1 cellular context compared by ENCODE assay signal in the genomic region with DNA sequence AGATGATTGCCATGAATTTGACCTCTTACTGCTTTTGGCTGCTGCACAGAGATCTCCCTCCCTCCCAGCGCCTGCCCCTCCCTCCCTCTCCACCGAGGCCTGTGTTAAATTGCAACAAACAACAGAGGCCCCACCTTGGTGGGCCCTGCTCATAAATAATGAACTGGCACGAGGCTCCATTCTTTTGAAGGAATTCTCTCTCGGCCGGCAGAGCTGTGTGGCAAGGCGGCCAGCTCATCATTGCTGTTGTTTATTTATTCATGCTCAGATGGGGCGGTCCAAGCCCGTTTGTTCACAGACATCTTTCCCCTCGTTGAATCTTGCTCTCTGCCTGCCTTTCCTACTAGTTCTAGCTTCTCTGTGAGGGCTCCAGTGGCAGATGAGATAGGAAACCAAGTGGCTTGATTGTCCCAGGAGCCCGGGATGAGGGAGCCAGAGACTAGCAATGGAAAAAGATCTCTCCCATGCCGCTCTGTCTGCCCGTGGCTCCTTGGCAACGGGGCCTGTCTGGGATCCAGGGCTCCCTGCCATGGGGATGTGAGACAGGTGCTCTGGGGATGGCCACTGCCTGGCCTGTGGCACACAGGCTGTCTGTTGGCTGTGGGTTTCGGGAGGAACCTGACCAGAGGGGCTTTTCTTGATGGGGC.
TF ChIP-seq lines count a peak whose summit lies in the region.

No MANE protein-coding gene starts in this region.

TF ChIP-seq in HEK293, 187 proteins besides CTCF, POLR2A, EP300 and RAD21 (continued from another document):
- TF ChIP-seq, protein P1, sequence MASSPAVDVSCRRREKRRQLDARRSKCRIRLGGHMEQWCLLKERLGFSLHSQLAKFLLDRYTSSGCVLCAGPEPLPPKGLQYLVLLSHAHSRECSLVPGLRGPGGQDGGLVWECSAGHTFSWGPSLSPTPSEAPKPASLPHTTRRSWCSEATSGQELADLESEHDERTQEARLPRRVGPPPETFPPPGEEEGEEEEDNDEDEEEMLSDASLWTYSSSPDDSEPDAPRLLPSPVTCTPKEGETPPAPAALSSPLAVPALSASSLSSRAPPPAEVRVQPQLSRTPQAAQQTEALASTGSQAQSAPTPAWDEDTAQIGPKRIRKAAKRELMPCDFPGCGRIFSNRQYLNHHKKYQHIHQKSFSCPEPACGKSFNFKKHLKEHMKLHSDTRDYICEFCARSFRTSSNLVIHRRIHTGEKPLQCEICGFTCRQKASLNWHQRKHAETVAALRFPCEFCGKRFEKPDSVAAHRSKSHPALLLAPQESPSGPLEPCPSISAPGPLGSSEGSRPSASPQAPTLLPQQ (tag by site-specific recombination; IDR thresholded peaks at IDR 0.05), result peak; percentile 90
- TF ChIP-seq ZNF350 (tag by site-specific recombination; IDR thresholded peaks at IDR 0.05) (no peak), ZNF311 (tag by site-specific recombination; IDR thresholded peaks at IDR 0.05; ENCODE audit: borderline replicate concordance) (no peak), ZNF776 (tag by site-specific recombination; IDR thresholded peaks at IDR 0.05; ENCODE audit: borderline replicate concordance) (no peak), ZXDB (tag by site-specific recombination; IDR thresholded peaks at IDR 0.05) (no peak), ZNF174 (tag by site-specific recombination; IDR thresholded peaks at IDR 0.05) (no peak), ZNF211 (tag by site-specific recombination; IDR thresholded peaks at IDR 0.05; ENCODE audit: low read depth) (no peak), ZEB2 (tag by site-specific recombination; IDR thresholded peaks at IDR 0.05) (no peak), ZNF777 (tag by site-specific recombination; IDR thresholded peaks at IDR 0.05; ENCODE audit: borderline replicate concordance) (no peak), KLF1 (tag by site-specific recombination; IDR thresholded peaks at IDR 0.05) (peak; percentile 50), REPIN1 (tag by site-specific recombination; IDR thresholded peaks at IDR 0.05; ENCODE audit: low read depth) (no peak), ZFP69B (tag by site-specific recombination; IDR thresholded peaks at IDR 0.05) (peak; percentile 85), SCRT2 (tag by site-specific recombination; IDR thresholded peaks at IDR 0.05) (no peak), ZNF155 (tag by site-specific recombination; IDR thresholded peaks at IDR 0.05) (no peak), SETDB1 (IDR thresholded peaks at IDR 0.05; ENCODE audit: insufficient read length, low read length) (no peak)
- TF ChIP-seq, protein P2, sequence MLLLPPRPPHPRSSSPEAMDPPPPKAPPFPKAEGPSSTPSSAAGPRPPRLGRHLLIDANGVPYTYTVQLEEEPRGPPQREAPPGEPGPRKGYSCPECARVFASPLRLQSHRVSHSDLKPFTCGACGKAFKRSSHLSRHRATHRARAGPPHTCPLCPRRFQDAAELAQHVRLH (tag by site-specific recombination; IDR thresholded peaks at IDR 0.05), result no peak
- TF ChIP-seq, protein P3, sequence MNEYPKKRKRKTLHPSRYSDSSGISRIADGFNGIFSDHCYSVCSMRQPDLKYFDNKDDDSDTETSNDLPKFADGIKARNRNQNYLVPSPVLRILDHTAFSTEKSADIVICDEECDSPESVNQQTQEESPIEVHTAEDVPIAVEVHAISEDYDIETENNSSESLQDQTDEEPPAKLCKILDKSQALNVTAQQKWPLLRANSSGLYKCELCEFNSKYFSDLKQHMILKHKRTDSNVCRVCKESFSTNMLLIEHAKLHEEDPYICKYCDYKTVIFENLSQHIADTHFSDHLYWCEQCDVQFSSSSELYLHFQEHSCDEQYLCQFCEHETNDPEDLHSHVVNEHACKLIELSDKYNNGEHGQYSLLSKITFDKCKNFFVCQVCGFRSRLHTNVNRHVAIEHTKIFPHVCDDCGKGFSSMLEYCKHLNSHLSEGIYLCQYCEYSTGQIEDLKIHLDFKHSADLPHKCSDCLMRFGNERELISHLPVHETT (tag by site-specific recombination; IDR thresholded peaks at IDR 0.05), result no peak
